In genomic region chr2:168345601-168346000, GRCh38 we compare ENCODE assay signal across 19 cellular contexts.
A peak's percentile ranks its signal among the peaks of the same experiment; 100 is the strongest.
DNase-seq lines count a peak whose midpoint lies in the region; ATAC-seq and TF ChIP-seq lines count a peak whose summit lies in the region.
"Had no signal": no experiment of that assay in that cellular context is flagged by ENCODE, and none has a peak within 500 bp of the region (broad histone marks: within the 10 kb centered on the region; RNA-seq: fewer than 3 reads in every experiment).

No MANE protein-coding gene starts in this region.

- DNase-seq in GM10266 (ENCODE audit: extremely low spot score) (peak; percentile 12), KBM-7 (peak; percentile 75), OCI-M2 (lab: John Stamatoyannopoulos, UW; ENCODE audit: unreplicated experiment) (peak; percentile 8), memory B cell (ENCODE audit: low spot score in 2 of 2) (peak in 1 of 2 donors; percentile 14), NCI-H446 treated with DMSO at 0.1 percent for 48 hours (lab: John Stamatoyannopoulos, UW) (no peak), NCI-H1694 (lab: John Stamatoyannopoulos, UW) (no peak)
- DNase-seq in activated T-cell treated with anti-CD3 and anti-CD28 coated beads, Interleukin-2, amount 50 U/mL, for 48 hours = no peak
- no peak for DNase-seq in natural killer cell treated with Interleukin-12 subunit alpha and Interleukin-12 subunit beta and Interleukin-15 and Interleukin-18, amount 100 ng/mL, for 72 hours (ENCODE audit: low spot score)
- DNase-seq: foreskin melanocyte; kidney glomerular epithelial cell; mesenchymal stem cell; naive thymus-derived CD8-positive, alpha-beta T cell; small intestine; stimulated activated CD4-positive, alpha-beta T cell treated with anti-CD3 and anti-CD28 coated beads, Interleukin-4, amount 100 ng/mL, for 1 hour; T-helper 17 cell; uterus had no signal

- peaks cover 8% of the 10 kb centered on the region for H3K27me3 Mint-ChIP-seq in memory B cell
- peaks cover 0 to 10% of the 10 kb centered on the region in 2 donors for H3K27me3 Mint-ChIP-seq in natural killer cell treated with Interleukin-12 subunit alpha and Interleukin-12 subunit beta and Interleukin-15 and Interleukin-18, amount 100 ng/mL, for 72 hours
- H3K27me3 Mint-ChIP-seq: dendritic cell treated with granulocyte-macrophage colony-stimulating factor and Interleukin-4, amounts not matched to agents 40 ng/mL and 50 ng/mL, for 4 days had no signal

- no peak overlapping the region for H3K27ac Mint-ChIP-seq in memory B cell
- H3K27ac Mint-ChIP-seq in natural killer cell treated with Interleukin-12 subunit alpha and Interleukin-12 subunit beta and Interleukin-15 and Interleukin-18, amount 100 ng/mL, for 72 hours = peak overlapping the region in 1 of 2 donors; percentile 80
- H3K27ac Mint-ChIP-seq: activated T-helper 2 cell treated with anti-CD3 and anti-CD28 coated beads, Interferon-gamma antibody, Interleukin-2, Interleukin-4, amounts not matched to agents 10 μg/mL and 5 μg/mL and 100 μg/mL, durations not matched to agents 14 hours and 24 hours and 36 hours; dendritic cell treated with granulocyte-macrophage colony-stimulating factor and Interleukin-4, amounts not matched to agents 40 ng/mL and 50 ng/mL, for 4 days had no signal

- no peaks in the 10 kb centered on the region for H3K9me3 Mint-ChIP-seq in memory B cell
- no peaks in the 10 kb centered on the region for H3K9me3 Mint-ChIP-seq in natural killer cell treated with Interleukin-12 subunit alpha and Interleukin-12 subunit beta and Interleukin-15 and Interleukin-18, amount 100 ng/mL, for 72 hours
- H3K9me3 Mint-ChIP-seq: activated T-helper 2 cell treated with anti-CD3 and anti-CD28 coated beads, Interferon-gamma antibody, Interleukin-2, Interleukin-4, amounts not matched to agents 10 μg/mL and 5 μg/mL and 100 μg/mL, durations not matched to agents 14 hours and 24 hours and 36 hours; dendritic cell treated with granulocyte-macrophage colony-stimulating factor and Interleukin-4, amounts not matched to agents 40 ng/mL and 50 ng/mL, for 4 days; naive thymus-derived CD8-positive, alpha-beta T cell had no signal

- in situ Hi-C loops in KBM-7 (cut with MboI; ENCODE audit: low pct_unique_long_range_greater_than_20kb, low sequenced_read_pairs) = loop anchor here (25.0 kb wide), 2 partner anchors 342 to 567 kb away; partner anchors contain the start of gene G6PC2

- peaks cover 12% of the 10 kb centered on the region for H3K4me1 Mint-ChIP-seq in memory B cell
- H3K4me1 Mint-ChIP-seq in natural killer cell treated with Interleukin-12 subunit alpha and Interleukin-12 subunit beta and Interleukin-15 and Interleukin-18, amount 100 ng/mL, for 72 hours (ENCODE audit: low read depth in 2 of 2) = peaks cover 7% of the 10 kb centered on the region in 2 donors

- no peak for TF ChIP-seq CTCF in GM10266 (IDR thresholded peaks at IDR 0.05; ENCODE audit: control insufficient read depth, insufficient read depth, low read depth, missing control alignments)

- H3K4me3 Mint-ChIP-seq in memory B cell = no peak overlapping the region
- no peak overlapping the region for H3K4me3 Mint-ChIP-seq in natural killer cell treated with Interleukin-12 subunit alpha and Interleukin-12 subunit beta and Interleukin-15 and Interleukin-18, amount 100 ng/mL, for 72 hours
- H3K4me3 Mint-ChIP-seq: dendritic cell treated with granulocyte-macrophage colony-stimulating factor and Interleukin-4, amounts not matched to agents 40 ng/mL and 50 ng/mL, for 4 days; naive thymus-derived CD8-positive, alpha-beta T cell; T-helper 17 cell had no signal

- H3K36me3 Mint-ChIP-seq in memory B cell = no peaks in the 10 kb centered on the region
- H3K36me3 Mint-ChIP-seq in natural killer cell treated with Interleukin-12 subunit alpha and Interleukin-12 subunit beta and Interleukin-15 and Interleukin-18, amount 100 ng/mL, for 72 hours = no peaks in the 10 kb centered on the region
- H3K36me3 Mint-ChIP-seq: naive thymus-derived CD8-positive, alpha-beta T cell had no signal

- peak; percentile 78 for ATAC-seq in memory B cell (ENCODE audit: low read depth)
- no peak for ATAC-seq in natural killer cell treated with Interleukin-12 subunit alpha and Interleukin-12 subunit beta and Interleukin-15 and Interleukin-18, amount 100 ng/mL, for 72 hours
- ATAC-seq: activated CD4-positive, CD25-positive, alpha-beta regulatory T cell treated with anti-CD3 and anti-CD28 coated beads, Interleukin-2, amount 50 U/mL, for 24 hours; naive thymus-derived CD8-positive, alpha-beta T cell; T-helper 17 cell had no signal

Comparison
In these comparisons a context has a peak if more than half of its experiments do, and no peak if none do; other contexts are left out.
1. DNase-seq: peak in GM10266 (single experiment), KBM-7 (single experiment) and OCI-M2 (single experiment); none in NCI-H446 treated with DMSO at 0.1 percent for 48 hours (single experiment), NCI-H1694 (single experiment), activated T-cell treated with anti-CD3 and anti-CD28 coated beads, Interleukin-2, amount 50 U/mL, for 48 hours (0 of 2) and natural killer cell treated with Interleukin-12 subunit alpha and Interleukin-12 subunit beta and Interleukin-15 and Interleukin-18, amount 100 ng/mL, for 72 hours (single experiment).